ENCODE assay signal across 1 cellular context in genomic region chr6:104656235-104656634, GRCh38.
TF ChIP-seq lines count a peak whose summit lies in the region.

No MANE protein-coding gene starts in this region.

TF ChIP-seq in H1, 55 proteins besides CTCF, POLR2A, EP300 and RAD21:
- TF ChIP-seq USF2 (IDR thresholded peaks at IDR 0.05; ENCODE audit: low read length): no peak
- no peak for TF ChIP-seq JUN (IDR thresholded peaks at IDR 0.05; ENCODE audit: low read depth, low read length)
